1 cellular context compared by ENCODE assay signal in the genomic region with DNA sequence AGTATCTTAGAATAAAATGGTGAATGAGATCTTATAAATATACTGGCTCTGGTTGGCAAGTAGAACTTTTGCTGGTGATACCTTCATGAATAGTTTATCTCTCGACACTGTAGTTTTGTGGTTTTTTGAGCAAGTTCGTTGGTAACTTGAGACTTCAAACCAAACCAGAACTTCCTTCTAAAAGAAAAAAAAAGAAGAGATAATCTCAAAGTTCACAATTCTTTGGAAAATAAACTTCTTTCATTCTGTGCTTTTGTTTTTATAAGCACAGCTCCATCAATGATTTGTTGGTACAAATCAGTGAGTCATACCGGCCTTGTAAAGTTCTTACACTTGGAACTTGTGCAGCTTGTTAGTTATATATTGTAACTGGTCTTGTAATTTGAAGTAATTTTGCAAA.
TF ChIP-seq lines count a peak whose summit lies in the region.

No MANE protein-coding gene starts in this region.

TF ChIP-seq in K562, 482 proteins besides CTCF, POLR2A, EP300 and RAD21 (continued from another document and continues in another):
- TF ChIP-seq, protein P1, sequence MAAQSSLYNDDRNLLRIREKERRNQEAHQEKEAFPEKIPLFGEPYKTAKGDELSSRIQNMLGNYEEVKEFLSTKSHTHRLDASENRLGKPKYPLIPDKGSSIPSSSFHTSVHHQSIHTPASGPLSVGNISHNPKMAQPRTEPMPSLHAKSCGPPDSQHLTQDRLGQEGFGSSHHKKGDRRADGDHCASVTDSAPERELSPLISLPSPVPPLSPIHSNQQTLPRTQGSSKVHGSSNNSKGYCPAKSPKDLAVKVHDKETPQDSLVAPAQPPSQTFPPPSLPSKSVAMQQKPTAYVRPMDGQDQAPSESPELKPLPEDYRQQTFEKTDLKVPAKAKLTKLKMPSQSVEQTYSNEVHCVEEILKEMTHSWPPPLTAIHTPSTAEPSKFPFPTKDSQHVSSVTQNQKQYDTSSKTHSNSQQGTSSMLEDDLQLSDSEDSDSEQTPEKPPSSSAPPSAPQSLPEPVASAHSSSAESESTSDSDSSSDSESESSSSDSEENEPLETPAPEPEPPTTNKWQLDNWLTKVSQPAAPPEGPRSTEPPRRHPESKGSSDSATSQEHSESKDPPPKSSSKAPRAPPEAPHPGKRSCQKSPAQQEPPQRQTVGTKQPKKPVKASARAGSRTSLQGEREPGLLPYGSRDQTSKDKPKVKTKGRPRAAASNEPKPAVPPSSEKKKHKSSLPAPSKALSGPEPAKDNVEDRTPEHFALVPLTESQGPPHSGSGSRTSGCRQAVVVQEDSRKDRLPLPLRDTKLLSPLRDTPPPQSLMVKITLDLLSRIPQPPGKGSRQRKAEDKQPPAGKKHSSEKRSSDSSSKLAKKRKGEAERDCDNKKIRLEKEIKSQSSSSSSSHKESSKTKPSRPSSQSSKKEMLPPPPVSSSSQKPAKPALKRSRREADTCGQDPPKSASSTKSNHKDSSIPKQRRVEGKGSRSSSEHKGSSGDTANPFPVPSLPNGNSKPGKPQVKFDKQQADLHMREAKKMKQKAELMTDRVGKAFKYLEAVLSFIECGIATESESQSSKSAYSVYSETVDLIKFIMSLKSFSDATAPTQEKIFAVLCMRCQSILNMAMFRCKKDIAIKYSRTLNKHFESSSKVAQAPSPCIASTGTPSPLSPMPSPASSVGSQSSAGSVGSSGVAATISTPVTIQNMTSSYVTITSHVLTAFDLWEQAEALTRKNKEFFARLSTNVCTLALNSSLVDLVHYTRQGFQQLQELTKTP (IDR thresholded peaks at IDR 0.05; ENCODE audit: low read depth in 1 of 2, partially characterized antibody in 2 of 2): peak in 1 of 2 experiments; percentile 29
- TF ChIP-seq KDM1A (IDR thresholded peaks at IDR 0.05): 0 out of 4 replicates have a peak, but pooled peaks have one; percentile 24 to 39
- peak; percentile 41; the same call in 1 of the 2 replicates for TF ChIP-seq TCF3 (CRISPR knock-in tag; IDR thresholded peaks at IDR 0.05)
- TF ChIP-seq MAFF (IDR thresholded peaks at IDR 0.05; ENCODE audit: low read length): no peak
- TF ChIP-seq, protein P2, sequence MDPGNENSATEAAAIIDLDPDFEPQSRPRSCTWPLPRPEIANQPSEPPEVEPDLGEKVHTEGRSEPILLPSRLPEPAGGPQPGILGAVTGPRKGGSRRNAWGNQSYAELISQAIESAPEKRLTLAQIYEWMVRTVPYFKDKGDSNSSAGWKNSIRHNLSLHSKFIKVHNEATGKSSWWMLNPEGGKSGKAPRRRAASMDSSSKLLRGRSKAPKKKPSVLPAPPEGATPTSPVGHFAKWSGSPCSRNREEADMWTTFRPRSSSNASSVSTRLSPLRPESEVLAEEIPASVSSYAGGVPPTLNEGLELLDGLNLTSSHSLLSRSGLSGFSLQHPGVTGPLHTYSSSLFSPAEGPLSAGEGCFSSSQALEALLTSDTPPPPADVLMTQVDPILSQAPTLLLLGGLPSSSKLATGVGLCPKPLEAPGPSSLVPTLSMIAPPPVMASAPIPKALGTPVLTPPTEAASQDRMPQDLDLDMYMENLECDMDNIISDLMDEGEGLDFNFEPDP (CRISPR knock-in tag; IDR thresholded peaks at IDR 0.05): no peak
- no peak for TF ChIP-seq ATF7 (IDR thresholded peaks at IDR 0.05)
- TF ChIP-seq, protein P3, sequence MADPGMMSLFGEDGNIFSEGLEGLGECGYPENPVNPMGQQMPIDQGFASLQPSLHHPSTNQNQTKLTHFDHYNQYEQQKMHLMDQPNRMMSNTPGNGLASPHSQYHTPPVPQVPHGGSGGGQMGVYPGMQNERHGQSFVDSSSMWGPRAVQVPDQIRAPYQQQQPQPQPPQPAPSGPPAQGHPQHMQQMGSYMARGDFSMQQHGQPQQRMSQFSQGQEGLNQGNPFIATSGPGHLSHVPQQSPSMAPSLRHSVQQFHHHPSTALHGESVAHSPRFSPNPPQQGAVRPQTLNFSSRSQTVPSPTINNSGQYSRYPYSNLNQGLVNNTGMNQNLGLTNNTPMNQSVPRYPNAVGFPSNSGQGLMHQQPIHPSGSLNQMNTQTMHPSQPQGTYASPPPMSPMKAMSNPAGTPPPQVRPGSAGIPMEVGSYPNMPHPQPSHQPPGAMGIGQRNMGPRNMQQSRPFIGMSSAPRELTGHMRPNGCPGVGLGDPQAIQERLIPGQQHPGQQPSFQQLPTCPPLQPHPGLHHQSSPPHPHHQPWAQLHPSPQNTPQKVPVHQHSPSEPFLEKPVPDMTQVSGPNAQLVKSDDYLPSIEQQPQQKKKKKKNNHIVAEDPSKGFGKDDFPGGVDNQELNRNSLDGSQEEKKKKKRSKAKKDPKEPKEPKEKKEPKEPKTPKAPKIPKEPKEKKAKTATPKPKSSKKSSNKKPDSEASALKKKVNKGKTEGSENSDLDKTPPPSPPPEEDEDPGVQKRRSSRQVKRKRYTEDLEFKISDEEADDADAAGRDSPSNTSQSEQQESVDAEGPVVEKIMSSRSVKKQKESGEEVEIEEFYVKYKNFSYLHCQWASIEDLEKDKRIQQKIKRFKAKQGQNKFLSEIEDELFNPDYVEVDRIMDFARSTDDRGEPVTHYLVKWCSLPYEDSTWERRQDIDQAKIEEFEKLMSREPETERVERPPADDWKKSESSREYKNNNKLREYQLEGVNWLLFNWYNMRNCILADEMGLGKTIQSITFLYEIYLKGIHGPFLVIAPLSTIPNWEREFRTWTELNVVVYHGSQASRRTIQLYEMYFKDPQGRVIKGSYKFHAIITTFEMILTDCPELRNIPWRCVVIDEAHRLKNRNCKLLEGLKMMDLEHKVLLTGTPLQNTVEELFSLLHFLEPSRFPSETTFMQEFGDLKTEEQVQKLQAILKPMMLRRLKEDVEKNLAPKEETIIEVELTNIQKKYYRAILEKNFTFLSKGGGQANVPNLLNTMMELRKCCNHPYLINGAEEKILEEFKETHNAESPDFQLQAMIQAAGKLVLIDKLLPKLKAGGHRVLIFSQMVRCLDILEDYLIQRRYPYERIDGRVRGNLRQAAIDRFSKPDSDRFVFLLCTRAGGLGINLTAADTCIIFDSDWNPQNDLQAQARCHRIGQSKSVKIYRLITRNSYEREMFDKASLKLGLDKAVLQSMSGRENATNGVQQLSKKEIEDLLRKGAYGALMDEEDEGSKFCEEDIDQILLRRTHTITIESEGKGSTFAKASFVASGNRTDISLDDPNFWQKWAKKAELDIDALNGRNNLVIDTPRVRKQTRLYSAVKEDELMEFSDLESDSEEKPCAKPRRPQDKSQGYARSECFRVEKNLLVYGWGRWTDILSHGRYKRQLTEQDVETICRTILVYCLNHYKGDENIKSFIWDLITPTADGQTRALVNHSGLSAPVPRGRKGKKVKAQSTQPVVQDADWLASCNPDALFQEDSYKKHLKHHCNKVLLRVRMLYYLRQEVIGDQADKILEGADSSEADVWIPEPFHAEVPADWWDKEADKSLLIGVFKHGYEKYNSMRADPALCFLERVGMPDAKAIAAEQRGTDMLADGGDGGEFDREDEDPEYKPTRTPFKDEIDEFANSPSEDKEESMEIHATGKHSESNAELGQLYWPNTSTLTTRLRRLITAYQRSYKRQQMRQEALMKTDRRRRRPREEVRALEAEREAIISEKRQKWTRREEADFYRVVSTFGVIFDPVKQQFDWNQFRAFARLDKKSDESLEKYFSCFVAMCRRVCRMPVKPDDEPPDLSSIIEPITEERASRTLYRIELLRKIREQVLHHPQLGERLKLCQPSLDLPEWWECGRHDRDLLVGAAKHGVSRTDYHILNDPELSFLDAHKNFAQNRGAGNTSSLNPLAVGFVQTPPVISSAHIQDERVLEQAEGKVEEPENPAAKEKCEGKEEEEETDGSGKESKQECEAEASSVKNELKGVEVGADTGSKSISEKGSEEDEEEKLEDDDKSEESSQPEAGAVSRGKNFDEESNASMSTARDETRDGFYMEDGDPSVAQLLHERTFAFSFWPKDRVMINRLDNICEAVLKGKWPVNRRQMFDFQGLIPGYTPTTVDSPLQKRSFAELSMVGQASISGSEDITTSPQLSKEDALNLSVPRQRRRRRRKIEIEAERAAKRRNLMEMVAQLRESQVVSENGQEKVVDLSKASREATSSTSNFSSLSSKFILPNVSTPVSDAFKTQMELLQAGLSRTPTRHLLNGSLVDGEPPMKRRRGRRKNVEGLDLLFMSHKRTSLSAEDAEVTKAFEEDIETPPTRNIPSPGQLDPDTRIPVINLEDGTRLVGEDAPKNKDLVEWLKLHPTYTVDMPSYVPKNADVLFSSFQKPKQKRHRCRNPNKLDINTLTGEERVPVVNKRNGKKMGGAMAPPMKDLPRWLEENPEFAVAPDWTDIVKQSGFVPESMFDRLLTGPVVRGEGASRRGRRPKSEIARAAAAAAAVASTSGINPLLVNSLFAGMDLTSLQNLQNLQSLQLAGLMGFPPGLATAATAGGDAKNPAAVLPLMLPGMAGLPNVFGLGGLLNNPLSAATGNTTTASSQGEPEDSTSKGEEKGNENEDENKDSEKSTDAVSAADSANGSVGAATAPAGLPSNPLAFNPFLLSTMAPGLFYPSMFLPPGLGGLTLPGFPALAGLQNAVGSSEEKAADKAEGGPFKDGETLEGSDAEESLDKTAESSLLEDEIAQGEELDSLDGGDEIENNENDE (IDR thresholded peaks at IDR 0.05; ENCODE audit: low read depth, low read length): no peak
- no peak for TF ChIP-seq SMC3 (conservative IDR thresholded peaks at IDR 0.05; ENCODE audit: insufficient read depth, low read depth, low read length)
- no peak for TF ChIP-seq TAF9B (IDR thresholded peaks at IDR 0.05; ENCODE audit: partially characterized antibody)
- TF ChIP-seq CBX3 (IDR thresholded peaks at IDR 0.05; ENCODE audit: borderline replicate concordance in 1 of 2, low read length in 2 of 2): no peak
- TF ChIP-seq, protein P4, sequence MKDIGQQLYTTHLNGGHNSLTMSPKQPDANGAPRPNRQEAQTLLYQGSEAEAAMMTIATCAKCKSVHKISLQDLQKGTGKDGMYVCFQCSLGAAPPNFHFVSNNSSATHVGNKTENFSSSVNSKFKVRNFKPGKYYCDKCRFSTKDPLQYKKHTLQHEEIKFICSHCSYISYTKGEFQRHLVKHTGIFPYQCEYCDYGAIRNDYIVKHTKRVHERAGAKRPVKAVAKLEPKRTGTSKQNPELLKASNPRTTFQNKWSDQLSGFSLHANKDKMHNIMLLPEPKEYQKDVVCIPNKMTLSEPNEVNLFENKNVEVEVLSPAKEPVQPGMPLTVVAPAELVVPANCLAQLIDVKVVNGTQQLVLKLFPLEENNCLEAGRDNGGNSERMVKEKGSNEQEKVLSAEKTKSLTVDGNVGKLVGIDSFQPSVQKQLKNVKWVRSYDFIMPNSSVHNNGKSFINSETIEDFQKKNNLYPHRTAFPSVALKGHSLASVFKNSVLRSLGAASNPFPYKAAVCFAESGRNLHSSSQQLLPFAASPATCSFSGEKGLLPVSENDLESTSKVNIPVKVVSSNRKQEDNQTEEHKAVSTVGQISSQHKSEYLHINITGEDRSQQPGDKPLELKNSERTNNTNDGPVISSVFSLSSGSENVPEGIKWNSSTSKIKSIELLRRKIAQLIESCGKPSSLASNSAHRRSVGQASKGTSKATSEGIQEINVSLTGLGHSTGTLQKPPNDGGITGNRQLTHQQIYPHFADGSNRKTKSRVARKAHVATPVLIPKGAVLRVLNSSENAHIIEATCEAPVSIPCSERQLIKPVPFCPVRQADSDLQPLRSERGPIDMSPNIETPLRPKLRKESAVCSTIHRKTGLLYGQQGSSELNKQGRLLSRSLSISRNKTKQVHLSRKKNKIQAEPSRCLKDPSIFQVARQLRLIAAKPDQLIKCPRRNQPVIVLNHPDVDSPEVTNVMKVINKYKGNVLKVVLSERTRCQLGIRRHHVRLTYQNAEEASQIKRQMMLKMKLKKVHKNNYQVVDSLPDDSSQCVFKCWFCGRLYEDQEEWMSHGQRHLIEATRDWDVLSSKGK (CRISPR knock-in tag; IDR thresholded peaks at IDR 0.05): no peak
- no peak for TF ChIP-seq FOS (IDR thresholded peaks at IDR 0.05; ENCODE audit: extremely low read depth, insufficient read length)
- TF ChIP-seq ZNF197 (CRISPR knock-in tag; IDR thresholded peaks at IDR 0.05; ENCODE audit: low read depth): no peak
- TF ChIP-seq DNMT1 (IDR thresholded peaks at IDR 0.05): no peak
- no peak for TF ChIP-seq ZNF354B (CRISPR knock-in tag; IDR thresholded peaks at IDR 0.05)
- no peak for TF ChIP-seq ZNF436 (CRISPR knock-in tag; IDR thresholded peaks at IDR 0.05)
- TF ChIP-seq ZNF707 (CRISPR knock-in tag; conservative IDR thresholded peaks at IDR 0.05): no peak
- TF ChIP-seq HNRNPL (IDR thresholded peaks at IDR 0.05; ENCODE audit: low read depth, low read length): no peak
- TF ChIP-seq, protein P5, sequence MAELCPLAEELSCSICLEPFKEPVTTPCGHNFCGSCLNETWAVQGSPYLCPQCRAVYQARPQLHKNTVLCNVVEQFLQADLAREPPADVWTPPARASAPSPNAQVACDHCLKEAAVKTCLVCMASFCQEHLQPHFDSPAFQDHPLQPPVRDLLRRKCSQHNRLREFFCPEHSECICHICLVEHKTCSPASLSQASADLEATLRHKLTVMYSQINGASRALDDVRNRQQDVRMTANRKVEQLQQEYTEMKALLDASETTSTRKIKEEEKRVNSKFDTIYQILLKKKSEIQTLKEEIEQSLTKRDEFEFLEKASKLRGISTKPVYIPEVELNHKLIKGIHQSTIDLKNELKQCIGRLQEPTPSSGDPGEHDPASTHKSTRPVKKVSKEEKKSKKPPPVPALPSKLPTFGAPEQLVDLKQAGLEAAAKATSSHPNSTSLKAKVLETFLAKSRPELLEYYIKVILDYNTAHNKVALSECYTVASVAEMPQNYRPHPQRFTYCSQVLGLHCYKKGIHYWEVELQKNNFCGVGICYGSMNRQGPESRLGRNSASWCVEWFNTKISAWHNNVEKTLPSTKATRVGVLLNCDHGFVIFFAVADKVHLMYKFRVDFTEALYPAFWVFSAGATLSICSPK (IDR thresholded peaks at IDR 0.05; ENCODE audit: borderline replicate concordance): no peak
- TF ChIP-seq ZNF253 (CRISPR knock-in tag; conservative IDR thresholded peaks at IDR 0.05): no peak
- no peak for TF ChIP-seq FIP1L1 (IDR thresholded peaks at IDR 0.05; ENCODE audit: low read depth, low read length, poor library complexity, severe bottlenecking)
- no peak for TF ChIP-seq HNRNPH1 (optimal IDR thresholded peaks at IDR 0.05; ENCODE audit: low read depth, low read length)
- no peak for TF ChIP-seq ZSCAN32 (CRISPR knock-in tag; IDR thresholded peaks at IDR 0.05)
- no peak for TF ChIP-seq CTBP1 (IDR thresholded peaks at IDR 0.05; ENCODE audit: borderline replicate concordance)
- TF ChIP-seq, protein P6, sequence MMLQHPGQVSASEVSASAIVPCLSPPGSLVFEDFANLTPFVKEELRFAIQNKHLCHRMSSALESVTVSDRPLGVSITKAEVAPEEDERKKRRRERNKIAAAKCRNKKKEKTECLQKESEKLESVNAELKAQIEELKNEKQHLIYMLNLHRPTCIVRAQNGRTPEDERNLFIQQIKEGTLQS (IDR thresholded peaks at IDR 0.05): peak; percentile 66
- TF ChIP-seq, protein P6 (CRISPR knock-in tag; conservative IDR thresholded peaks at IDR 0.05): 0 out of 2 replicates have a peak, but pooled peaks have one; percentile 19
- TF ChIP-seq ZNF57 (CRISPR knock-in tag; IDR thresholded peaks at IDR 0.05): no peak
- TF ChIP-seq, protein P7, sequence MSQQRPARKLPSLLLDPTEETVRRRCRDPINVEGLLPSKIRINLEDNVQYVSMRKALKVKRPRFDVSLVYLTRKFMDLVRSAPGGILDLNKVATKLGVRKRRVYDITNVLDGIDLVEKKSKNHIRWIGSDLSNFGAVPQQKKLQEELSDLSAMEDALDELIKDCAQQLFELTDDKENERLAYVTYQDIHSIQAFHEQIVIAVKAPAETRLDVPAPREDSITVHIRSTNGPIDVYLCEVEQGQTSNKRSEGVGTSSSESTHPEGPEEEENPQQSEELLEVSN (IDR thresholded peaks at IDR 0.05; ENCODE audit: borderline replicate concordance in 1 of 2, extremely low read depth in 1 of 2, insufficient read depth in 1 of 2, insufficient read length in 1 of 2, low read depth in 1 of 2, low read length in 1 of 2, poor library complexity in 1 of 2, severe bottlenecking in 1 of 2): no peak
- TF ChIP-seq ZNF668 (CRISPR knock-in tag; IDR thresholded peaks at IDR 0.05): no peak
- TF ChIP-seq NR2C2 (CRISPR knock-in tag; IDR thresholded peaks at IDR 0.05): no peak
- 0 out of 2 replicates have a peak, but pooled peaks have one; percentile 18 for TF ChIP-seq NR2C2 (tag; IDR thresholded peaks at IDR 0.05)
- 0 out of 2 replicates have a peak, but pooled peaks have one; percentile 44 for TF ChIP-seq POLR2H (tag; IDR thresholded peaks at IDR 0.05; ENCODE audit: low read depth)
